19 cellular contexts compared by ENCODE assay signal in the genomic region with DNA sequence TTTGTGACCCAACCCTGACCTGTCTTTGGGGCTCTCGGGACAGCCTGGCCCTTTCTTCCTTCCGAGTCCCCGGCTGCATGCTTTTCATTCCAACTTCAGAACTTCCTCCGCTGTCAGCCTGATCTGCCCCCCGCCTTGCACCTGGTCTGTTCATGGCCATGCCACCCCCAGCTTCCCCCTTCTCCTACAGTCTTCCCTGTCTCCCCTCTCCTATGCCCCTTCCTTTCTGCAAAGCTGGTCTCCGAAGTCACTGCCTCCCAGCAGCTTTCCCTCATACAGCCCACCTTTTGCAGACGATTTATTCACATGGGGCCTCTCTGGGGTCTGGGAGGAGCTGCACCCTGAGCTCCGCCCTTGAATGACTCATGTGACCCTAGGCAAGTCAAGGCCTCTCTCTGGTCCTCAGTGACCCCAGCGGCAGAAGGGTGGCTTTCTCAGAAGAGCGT. TPM values are rescaled to one million over a fixed set of nuclear protein-coding genes. Genes with fewer than 3 reads are reported as not detected.
DNase-seq lines count a peak whose midpoint lies in the region; ATAC-seq and TF ChIP-seq lines count a peak whose summit lies in the region.
"Had no signal": no experiment of that assay in that cellular context is flagged by ENCODE, and none has a peak within 500 bp of the region (broad histone marks: within the 10 kb centered on the region; RNA-seq: fewer than 3 reads in every experiment).

No MANE protein-coding gene starts in this region.

- H3K79me1 ChIP-seq in trophoblast cell (ENCODE audit: low read length), result no peaks in the 10 kb centered on the region

- H3K27me3 ChIP-seq in trophoblast cell (ENCODE audit: insufficient read depth, low read length), result no peaks in the 10 kb centered on the region

- no peaks in the 10 kb centered on the region for H3K36me3 Mint-ChIP-seq in activated CD4-positive, alpha-beta memory T cell treated with anti-CD3 and anti-CD28 coated beads, Interleukin-2, amount 10 ng/mL, durations not matched to agents 7 days and 5 days (ENCODE audit: low read depth)
- no peaks in the 10 kb centered on the region for H3K36me3 Mint-ChIP-seq in activated CD4-positive, alpha-beta memory T cell treated with anti-CD3 and anti-CD28 coated beads for 36 hours
- no peaks in the 10 kb centered on the region; the same call in 1 of the 2 replicates for H3K36me3 Mint-ChIP-seq in WTC11

- H4K8ac ChIP-seq in trophoblast cell (ENCODE audit: low read depth, low read length), result no peak overlapping the region

- H3K27ac ChIP-seq in trophoblast cell (ENCODE audit: low read depth, low read length), result no peak overlapping the region
- H3K27ac ChIP-seq: 22Rv1, KMS-11 had no signal

- intact Hi-C loops in activated CD4-positive, alpha-beta memory T cell treated with anti-CD3 and anti-CD28 coated beads for 36 hours (cut with micrococcal nuclease), result no loop called here

- H2BK12ac ChIP-seq in trophoblast cell (ENCODE audit: low read length), result no peak overlapping the region

- no peak overlapping the region for H2AFZ ChIP-seq in trophoblast cell (ENCODE audit: insufficient read depth, low read length, poor library complexity)

- TF ChIP-seq CTCF in WTC11 (IDR thresholded peaks at IDR 0.05), result no peak

- no peak overlapping the region for H3K27ac Mint-ChIP-seq in activated CD4-positive, alpha-beta memory T cell treated with anti-CD3 and anti-CD28 coated beads, Interleukin-2, amount 10 ng/mL, durations not matched to agents 7 days and 5 days
- no peak overlapping the region for H3K27ac Mint-ChIP-seq in activated CD4-positive, alpha-beta memory T cell treated with anti-CD3 and anti-CD28 coated beads for 36 hours
- no peak overlapping the region for H3K27ac Mint-ChIP-seq in WTC11

- H3K9me3 Mint-ChIP-seq in activated CD4-positive, alpha-beta memory T cell treated with anti-CD3 and anti-CD28 coated beads, Interleukin-2, amount 10 ng/mL, durations not matched to agents 7 days and 5 days, result peaks cover 9% of the 10 kb centered on the region
- H3K9me3 Mint-ChIP-seq in activated CD4-positive, alpha-beta memory T cell treated with anti-CD3 and anti-CD28 coated beads for 36 hours, result peaks cover under 1% of the 10 kb centered on the region
- peaks cover 21% of the 10 kb centered on the region for H3K9me3 Mint-ChIP-seq in WTC11

- H2AK5ac ChIP-seq in trophoblast cell (ENCODE audit: low read length), result no peak overlapping the region

- H2BK120ac ChIP-seq in trophoblast cell (ENCODE audit: insufficient read depth, low read length, poor library complexity), result no peak overlapping the region

- peak; percentile 45 for ATAC-seq in WTC11
- ATAC-seq in HG03095 (IDR thresholded peaks at IDR 0.05; ENCODE audit: unreplicated experiment), result no peak
- ATAC-seq in GM18858 (IDR thresholded peaks at IDR 0.05; ENCODE audit: unreplicated experiment), result no peak
- no peak for ATAC-seq in GM19452 (IDR thresholded peaks at IDR 0.05; ENCODE audit: unreplicated experiment)

- CTCF ChIA-PET in activated CD4-positive, alpha-beta memory T cell treated with anti-CD3 and anti-CD28 coated beads, Interleukin-2, amount 10 ng/mL, durations not matched to agents 7 days and 5 days (lab: Charles Lee), result no interaction called here
- CTCF ChIA-PET in activated CD4-positive, alpha-beta memory T cell treated with anti-CD3 and anti-CD28 coated beads for 36 hours (lab: Charles Lee), result no interaction called here
- CTCF ChIA-PET in WTC11 (lab: Charles Lee), result interaction anchor here (1.1 to 4.0 kb wide), 5 partner anchors 19 to 45 kb away, joined by 3 to 16 read pairs (median 4); no protein-coding TSS in a partner anchor

- H3K18ac ChIP-seq in trophoblast cell (ENCODE audit: low read length), result no peak overlapping the region

- H4K91ac ChIP-seq in trophoblast cell (ENCODE audit: low read depth, low read length), result no peak overlapping the region

- H3K14ac ChIP-seq in trophoblast cell (ENCODE audit: low read length), result no peak overlapping the region

- no peak overlapping the region for H4K12ac ChIP-seq in trophoblast cell (ENCODE audit: low read depth, low read length)

- no peak overlapping the region for H2BK5ac ChIP-seq in trophoblast cell (ENCODE audit: low read depth, low read length, poor library complexity)

- no peak overlapping the region for H3K4me3 ChIP-seq in trophoblast cell (ENCODE audit: low read depth, low read length)

- H3K4me3 Mint-ChIP-seq in activated CD4-positive, alpha-beta memory T cell treated with anti-CD3 and anti-CD28 coated beads, Interleukin-2, amount 10 ng/mL, durations not matched to agents 7 days and 5 days, result no peak overlapping the region
- H3K4me3 Mint-ChIP-seq in activated CD4-positive, alpha-beta memory T cell treated with anti-CD3 and anti-CD28 coated beads for 36 hours, result no peak overlapping the region
- H3K4me3 Mint-ChIP-seq in WTC11, result no peak overlapping the region

- no peaks in the 10 kb centered on the region for H3K4me1 Mint-ChIP-seq in activated CD4-positive, alpha-beta memory T cell treated with anti-CD3 and anti-CD28 coated beads, Interleukin-2, amount 10 ng/mL, durations not matched to agents 7 days and 5 days
- H3K4me1 Mint-ChIP-seq in activated CD4-positive, alpha-beta memory T cell treated with anti-CD3 and anti-CD28 coated beads for 36 hours (ENCODE audit: low read depth), result no peaks in the 10 kb centered on the region
- peaks cover 49% of the 10 kb centered on the region for H3K4me1 Mint-ChIP-seq in WTC11

- peaks cover 7% of the 10 kb centered on the region in 2 experiments for H3K4me1 ChIP-seq in trophoblast cell (ENCODE audit: control insufficient read depth in 1 of 2, insufficient read depth in 2 of 2, low read length in 2 of 2)

- H3K9me3 ChIP-seq in trophoblast cell (ENCODE audit: insufficient read depth, low read depth, low read length), result no peaks in the 10 kb centered on the region

- no CpG with 5 or more reads among the region's 10 CpGs for WGBS in trophoblast cell (ENCODE audit: extremely low coverage, insufficient coverage, insufficient read length)

- H3K27me3 Mint-ChIP-seq in activated CD4-positive, alpha-beta memory T cell treated with anti-CD3 and anti-CD28 coated beads, Interleukin-2, amount 10 ng/mL, durations not matched to agents 7 days and 5 days, result peaks cover 2% of the 10 kb centered on the region
- H3K27me3 Mint-ChIP-seq in activated CD4-positive, alpha-beta memory T cell treated with anti-CD3 and anti-CD28 coated beads for 36 hours, result no peaks in the 10 kb centered on the region
- no peaks in the 10 kb centered on the region; the same call in none of the 2 replicates for H3K27me3 Mint-ChIP-seq in WTC11 (ENCODE audit: low read depth)

- H3K79me2 ChIP-seq in trophoblast cell (ENCODE audit: control insufficient read depth, insufficient read depth, low read length, poor library complexity), result no peaks in the 10 kb centered on the region

- H3K4ac ChIP-seq in trophoblast cell (ENCODE audit: low read depth, low read length), result no peak overlapping the region

- POLR2A ChIA-PET in activated CD4-positive, alpha-beta memory T cell treated with anti-CD3 and anti-CD28 coated beads, Interleukin-2, amount 10 ng/mL, durations not matched to agents 7 days and 5 days (lab: Charles Lee), result no interaction called here
- POLR2A ChIA-PET in activated CD4-positive, alpha-beta memory T cell treated with anti-CD3 and anti-CD28 coated beads for 36 hours (lab: Charles Lee), result no interaction called here
- POLR2A ChIA-PET in WTC11 (lab: Charles Lee), result no interaction called here

- H3K9ac ChIP-seq in trophoblast cell (ENCODE audit: low read length), result no peak overlapping the region
- H3K9ac ChIP-seq: KMS-11 had no signal

- H3K4me2 ChIP-seq in trophoblast cell (ENCODE audit: low read length), result peak overlapping the region; percentile 15
- H3K4me2 ChIP-seq: KMS-11 had no signal

- H3K23ac ChIP-seq in trophoblast cell (ENCODE audit: low read length), result no peak overlapping the region

- peak; percentile 5 for DNase-seq in activated CD4-positive, alpha-beta memory T cell treated with anti-CD3 and anti-CD28 coated beads, Interleukin-2, amount 10 ng/mL, durations not matched to agents 7 days and 5 days
- no peak for DNase-seq in activated CD4-positive, alpha-beta memory T cell treated with anti-CD3 and anti-CD28 coated beads for 36 hours
- DNase-seq in WTC11 (ENCODE audit: low spot score), result no peak
- peak; percentile 68 for DNase-seq in islet precursor cell
- DNase-seq in trophoblast cell, result no peak
- DNase-seq: AML-193, DND-41, MV-4-11, NCI-H187, NCI-H2107, NCI-H510A, NCI-H748 treated with DMSO at 0.1 percent for 48 hours, RPMI8226, SHP77 treated with DMSO at 0.1 percent for 48 hours had no signal

- H3K36me3 ChIP-seq in trophoblast cell (ENCODE audit: control insufficient read depth in 1 of 2, insufficient read depth in 2 of 2, low read length in 2 of 2), result no peaks in the 10 kb centered on the region

TF ChIP-seq in WTC11, 78 proteins besides CTCF, POLR2A, EP300 and RAD21:
- no peak for TF ChIP-seq FOXK1 (CRISPR knock-in tag; IDR thresholded peaks at IDR 0.05)
- TF ChIP-seq, protein P1, sequence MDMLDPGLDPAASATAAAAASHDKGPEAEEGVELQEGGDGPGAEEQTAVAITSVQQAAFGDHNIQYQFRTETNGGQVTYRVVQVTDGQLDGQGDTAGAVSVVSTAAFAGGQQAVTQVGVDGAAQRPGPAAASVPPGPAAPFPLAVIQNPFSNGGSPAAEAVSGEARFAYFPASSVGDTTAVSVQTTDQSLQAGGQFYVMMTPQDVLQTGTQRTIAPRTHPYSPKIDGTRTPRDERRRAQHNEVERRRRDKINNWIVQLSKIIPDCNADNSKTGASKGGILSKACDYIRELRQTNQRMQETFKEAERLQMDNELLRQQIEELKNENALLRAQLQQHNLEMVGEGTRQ (CRISPR knock-in tag; IDR thresholded peaks at IDR 0.05), result peak; percentile 55

RNA-seq across cellular contexts. Expression of gene SDK2, which starts 47.1 kb away (rescaled TPM):
- 1 to 10 TPM; 2.4 to 2.5 TPM for total RNA-seq in activated CD4-positive, alpha-beta memory T cell treated with anti-CD3 and anti-CD28 coated beads, Interleukin-2, amount 10 ng/mL, durations not matched to agents 7 days and 5 days
- under 1 TPM; 0.05 to 0.12 TPM for total RNA-seq in activated CD4-positive, alpha-beta memory T cell treated with anti-CD3 and anti-CD28 coated beads for 36 hours
- 13.5 to 14.8 TPM (median 14.3 TPM) in 3 replicates for total RNA-seq in WTC11 (2021)
- 11.1 and 12.0 TPM in 2 replicates for polyA plus RNA-seq in trophoblast cell (2013)

Comparison
In these comparisons a context has a peak if more than half of its experiments do, and no peak if none do; other contexts are left out.
1. DNase-seq: peak in activated CD4-positive, alpha-beta memory T cell treated with anti-CD3 and anti-CD28 coated beads, Interleukin-2, amount 10 ng/mL, durations not matched to agents 7 days and 5 days (single experiment) and islet precursor cell (single experiment); none in activated CD4-positive, alpha-beta memory T cell treated with anti-CD3 and anti-CD28 coated beads for 36 hours (single experiment), WTC11 (single experiment) and trophoblast cell (0 of 2).